ENCODE assay signal across 1 cellular context in the genomic region with DNA sequence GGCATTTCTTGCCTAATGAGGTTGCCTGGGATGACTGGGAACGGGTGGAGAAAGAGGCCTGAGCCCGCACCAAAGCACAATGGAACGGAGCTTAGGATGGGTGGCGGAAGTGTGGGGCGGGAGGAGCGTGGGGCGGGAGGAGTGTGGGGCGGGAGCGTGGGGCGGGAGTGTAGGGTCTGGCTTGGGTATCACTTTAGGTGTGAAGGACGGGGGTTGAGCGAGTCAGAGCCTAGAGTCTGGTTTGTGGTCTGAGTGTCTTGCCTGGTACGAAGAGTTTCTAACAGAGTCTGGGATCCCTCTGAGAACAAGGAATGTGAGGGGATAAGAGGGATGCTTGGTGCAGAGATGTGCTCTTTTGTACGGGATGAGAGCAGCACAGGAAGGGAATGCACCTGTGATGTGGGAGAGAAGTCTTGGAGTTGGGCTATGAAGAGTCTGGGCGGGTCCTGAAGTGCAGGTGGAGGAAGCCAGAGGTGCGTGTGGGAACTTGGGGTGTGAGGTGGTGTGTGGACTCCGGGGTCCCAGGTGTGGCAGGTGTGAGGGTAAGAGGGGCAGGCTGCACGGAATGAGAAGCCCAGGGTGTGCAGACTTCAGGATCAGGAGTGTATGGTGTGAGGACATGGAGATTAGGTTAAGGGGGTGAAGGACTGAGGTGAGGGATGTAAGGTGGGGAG.
TF ChIP-seq lines count a peak whose summit lies in the region.

No MANE protein-coding gene starts in this region.

TF ChIP-seq in GM23338, 12 proteins besides CTCF, POLR2A, EP300 and RAD21:
- TF ChIP-seq CREB1 (CRISPR knock-in tag; IDR thresholded peaks at IDR 0.05; ENCODE audit: low read depth) = no peak
- no peak for TF ChIP-seq EZH2phosphoT487 (IDR thresholded peaks at IDR 0.05; ENCODE audit: unreplicated experiment)
- TF ChIP-seq POLR2AphosphoS5 (IDR thresholded peaks at IDR 0.05; ENCODE audit: low read depth) = no peak
- TF ChIP-seq ZNF114 (CRISPR knock-in tag; IDR thresholded peaks at IDR 0.05) = no peak
- TF ChIP-seq, protein P1, sequence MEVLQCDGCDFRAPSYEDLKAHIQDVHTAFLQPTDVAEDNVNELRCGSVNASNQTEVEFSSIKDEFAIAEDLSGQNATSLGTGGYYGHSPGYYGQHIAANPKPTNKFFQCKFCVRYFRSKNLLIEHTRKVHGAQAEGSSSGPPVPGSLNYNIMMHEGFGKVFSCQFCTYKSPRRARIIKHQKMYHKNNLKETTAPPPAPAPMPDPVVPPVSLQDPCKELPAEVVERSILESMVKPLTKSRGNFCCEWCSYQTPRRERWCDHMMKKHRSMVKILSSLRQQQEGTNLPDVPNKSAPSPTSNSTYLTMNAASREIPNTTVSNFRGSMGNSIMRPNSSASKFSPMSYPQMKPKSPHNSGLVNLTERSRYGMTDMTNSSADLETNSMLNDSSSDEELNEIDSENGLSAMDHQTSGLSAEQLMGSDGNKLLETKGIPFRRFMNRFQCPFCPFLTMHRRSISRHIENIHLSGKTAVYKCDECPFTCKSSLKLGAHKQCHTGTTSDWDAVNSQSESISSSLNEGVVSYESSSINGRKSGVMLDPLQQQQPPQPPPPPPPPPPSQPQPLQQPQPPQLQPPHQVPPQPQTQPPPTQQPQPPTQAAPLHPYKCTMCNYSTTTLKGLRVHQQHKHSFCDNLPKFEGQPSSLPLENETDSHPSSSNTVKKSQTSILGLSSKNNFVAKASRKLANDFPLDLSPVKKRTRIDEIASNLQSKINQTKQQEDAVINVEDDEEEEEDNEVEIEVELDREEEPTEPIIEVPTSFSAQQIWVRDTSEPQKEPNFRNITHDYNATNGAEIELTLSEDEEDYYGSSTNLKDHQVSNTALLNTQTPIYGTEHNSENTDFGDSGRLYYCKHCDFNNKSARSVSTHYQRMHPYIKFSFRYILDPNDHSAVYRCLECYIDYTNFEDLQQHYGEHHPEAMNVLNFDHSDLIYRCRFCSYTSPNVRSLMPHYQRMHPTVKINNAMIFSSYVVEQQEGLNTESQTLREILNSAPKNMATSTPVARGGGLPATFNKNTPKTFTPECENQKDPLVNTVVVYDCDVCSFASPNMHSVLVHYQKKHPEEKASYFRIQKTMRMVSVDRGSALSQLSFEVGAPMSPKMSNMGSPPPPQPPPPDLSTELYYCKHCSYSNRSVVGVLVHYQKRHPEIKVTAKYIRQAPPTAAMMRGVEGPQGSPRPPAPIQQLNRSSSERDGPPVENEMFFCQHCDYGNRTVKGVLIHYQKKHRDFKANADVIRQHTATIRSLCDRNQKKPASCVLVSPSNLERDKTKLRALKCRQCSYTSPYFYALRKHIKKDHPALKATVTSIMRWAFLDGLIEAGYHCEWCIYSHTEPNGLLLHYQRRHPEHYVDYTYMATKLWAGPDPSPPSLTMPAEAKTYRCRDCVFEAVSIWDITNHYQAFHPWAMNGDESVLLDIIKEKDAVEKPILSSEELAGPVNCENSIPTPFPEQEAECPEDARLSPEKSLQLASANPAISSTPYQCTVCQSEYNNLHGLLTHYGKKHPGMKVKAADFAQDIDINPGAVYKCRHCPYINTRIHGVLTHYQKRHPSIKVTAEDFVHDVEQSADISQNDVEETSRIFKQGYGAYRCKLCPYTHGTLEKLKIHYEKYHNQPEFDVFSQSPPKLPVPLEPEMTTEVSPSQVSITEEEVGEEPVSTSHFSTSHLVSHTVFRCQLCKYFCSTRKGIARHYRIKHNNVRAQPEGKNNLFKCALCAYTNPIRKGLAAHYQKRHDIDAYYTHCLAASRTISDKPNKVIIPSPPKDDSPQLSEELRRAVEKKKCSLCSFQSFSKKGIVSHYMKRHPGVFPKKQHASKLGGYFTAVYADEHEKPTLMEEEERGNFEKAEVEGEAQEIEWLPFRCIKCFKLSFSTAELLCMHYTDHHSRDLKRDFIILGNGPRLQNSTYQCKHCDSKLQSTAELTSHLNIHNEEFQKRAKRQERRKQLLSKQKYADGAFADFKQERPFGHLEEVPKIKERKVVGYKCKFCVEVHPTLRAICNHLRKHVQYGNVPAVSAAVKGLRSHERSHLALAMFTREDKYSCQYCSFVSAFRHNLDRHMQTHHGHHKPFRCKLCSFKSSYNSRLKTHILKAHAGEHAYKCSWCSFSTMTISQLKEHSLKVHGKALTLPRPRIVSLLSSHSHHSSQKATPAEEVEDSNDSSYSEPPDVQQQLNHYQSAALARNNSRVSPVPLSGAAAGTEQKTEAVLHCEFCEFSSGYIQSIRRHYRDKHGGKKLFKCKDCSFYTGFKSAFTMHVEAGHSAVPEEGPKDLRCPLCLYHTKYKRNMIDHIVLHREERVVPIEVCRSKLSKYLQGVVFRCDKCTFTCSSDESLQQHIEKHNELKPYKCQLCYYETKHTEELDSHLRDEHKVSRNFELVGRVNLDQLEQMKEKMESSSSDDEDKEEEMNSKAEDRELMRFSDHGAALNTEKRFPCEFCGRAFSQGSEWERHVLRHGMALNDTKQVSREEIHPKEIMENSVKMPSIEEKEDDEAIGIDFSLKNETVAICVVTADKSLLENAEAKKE (CRISPR knock-in tag; IDR thresholded peaks at IDR 0.05) = no peak
